ENCODE assay signal across 9 cellular contexts in the genomic region with DNA sequence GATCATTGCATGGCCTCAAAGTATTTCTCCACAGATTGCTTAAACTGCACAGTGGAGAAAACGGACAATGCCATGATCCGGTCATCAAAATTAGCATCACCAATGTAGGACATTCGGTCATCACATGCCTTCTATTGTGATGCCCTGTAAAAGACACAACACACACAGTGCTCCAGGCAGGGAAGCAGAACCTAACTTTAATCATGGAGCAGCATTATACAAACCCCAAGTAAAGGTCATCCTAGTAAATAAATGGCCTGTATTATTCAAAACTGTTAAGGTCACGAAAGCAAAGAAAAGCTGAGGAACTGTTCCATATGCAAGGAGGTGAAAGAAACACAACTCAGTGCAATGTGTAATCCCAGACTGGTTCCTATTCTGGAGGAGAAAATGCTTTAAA. TPM values are rescaled to one million over a fixed set of nuclear protein-coding genes. Genes with fewer than 3 reads are reported as not detected.
"Had no signal": no experiment of that assay in that cellular context is flagged by ENCODE, and none has a peak within 500 bp of the region (broad histone marks: within the 10 kb centered on the region; RNA-seq: fewer than 3 reads in every experiment).

No MANE protein-coding gene starts in this region.

- H3K9ac ChIP-seq: GM23248 had no signal

- H3K4me3 ChIP-seq: GM23248 had no signal

- H2AFZ ChIP-seq: GM23248 had no signal

- H3K27ac ChIP-seq: GM23248, HL-60 had no signal

- H3K36me3 Mint-ChIP-seq: IgD-negative memory B cell had no signal

- H3K4me3 Mint-ChIP-seq: H9, IgD-negative memory B cell had no signal

- H3K27ac Mint-ChIP-seq: H9, IgD-negative memory B cell had no signal

- ATAC-seq: HepG2 had no signal

- FAIRE-seq: H54, HepG2 had no signal

- DNase-seq: GM23248, GOT3, H9, HCEC 1CT, KBM-7 had no signal

RNA-seq across cellular contexts. Expression of a gene that starts 47.9 kb away (rescaled TPM):
- total RNA-seq: HepG2 had no signal
- polyA plus RNA-seq: HepG2 had no signal
